In genomic region chr2:48529676-48530032, GRCh38 we compare ENCODE assay signal across 8 cellular contexts. TPM values are rescaled to one million over a fixed set of nuclear protein-coding genes. Genes with fewer than 3 reads are reported as not detected.
A peak's percentile ranks its signal among the peaks of the same experiment; 100 is the strongest.
DNase-seq lines count a peak whose midpoint lies in the region; ATAC-seq and TF ChIP-seq lines count a peak whose summit lies in the region.

No MANE protein-coding gene starts in this region.

- no peak for TF ChIP-seq CTCF in fibroblast of villous mesenchyme (IDR thresholded peaks at IDR 0.05; ENCODE audit: insufficient read depth, low read depth, low read length)

- H3K27me3 Mint-ChIP-seq in T-helper 2 cell treated with Interferon-gamma antibody and Interleukin-4, amounts not matched to agents 5 μg/mL and 100 μg/mL, for 36 hours (ENCODE audit: low read depth) = peaks cover 2% of the 10 kb centered on the region
- peaks cover 14% of the 10 kb centered on the region for H3K27me3 Mint-ChIP-seq in activated CD4-positive, alpha-beta T cell treated with anti-CD3 and anti-CD28 coated beads, Interleukin-2, amount 10 ng/mL, durations not matched to agents 7 days and 5 days

- POLR2A ChIA-PET in activated CD4-positive, alpha-beta T cell treated with anti-CD3 and anti-CD28 coated beads, Interleukin-2, amount 10 ng/mL, durations not matched to agents 7 days and 5 days (lab: Charles Lee) = no interaction called here

- no peak for DNase-seq in T-helper 2 cell treated with Interferon-gamma antibody and Interleukin-4, amounts not matched to agents 5 μg/mL and 100 μg/mL, for 36 hours (ENCODE audit: low spot score)
- DNase-seq in T-helper 2 cell = no peak
- no peak for DNase-seq in activated CD4-positive, alpha-beta T cell treated with anti-CD3 and anti-CD28 coated beads, Interleukin-2, amount 10 ng/mL, durations not matched to agents 7 days and 5 days
- DNase-seq in fibroblast of villous mesenchyme (ENCODE audit: low read depth) = no peak
- no peak for DNase-seq in skeletal muscle cell (ENCODE audit: low read depth)
- no peak for DNase-seq in OCI-M1 (lab: John Stamatoyannopoulos, UW)
- DNase-seq in nucleus accumbens (lab: John Stamatoyannopoulos, UW) = no peak

- CTCF ChIA-PET in activated CD4-positive, alpha-beta T cell treated with anti-CD3 and anti-CD28 coated beads, Interleukin-2, amount 10 ng/mL, durations not matched to agents 7 days and 5 days (lab: Charles Lee) = no interaction called here

- H3K9me3 Mint-ChIP-seq in T-helper 2 cell treated with Interferon-gamma antibody and Interleukin-4, amounts not matched to agents 5 μg/mL and 100 μg/mL, for 36 hours = no peaks in the 10 kb centered on the region
- no peaks in the 10 kb centered on the region for H3K9me3 Mint-ChIP-seq in activated CD4-positive, alpha-beta T cell treated with anti-CD3 and anti-CD28 coated beads, Interleukin-2, amount 10 ng/mL, durations not matched to agents 7 days and 5 days

- peak overlapping the region; percentile 78 for H3K4me3 ChIP-seq in fibroblast of villous mesenchyme (ENCODE audit: low read depth, low read length)
- H3K4me3 ChIP-seq in skeletal muscle cell (ENCODE audit: low read depth, low read length) = peak overlapping the region; percentile 73

- peak overlapping the region; percentile 70 for H3K27ac Mint-ChIP-seq in T-helper 2 cell treated with Interferon-gamma antibody and Interleukin-4, amounts not matched to agents 5 μg/mL and 100 μg/mL, for 36 hours
- peak overlapping the region; percentile 69 for H3K27ac Mint-ChIP-seq in activated CD4-positive, alpha-beta T cell treated with anti-CD3 and anti-CD28 coated beads, Interleukin-2, amount 10 ng/mL, durations not matched to agents 7 days and 5 days

- H3K4me1 Mint-ChIP-seq in T-helper 2 cell treated with Interferon-gamma antibody and Interleukin-4, amounts not matched to agents 5 μg/mL and 100 μg/mL, for 36 hours (ENCODE audit: low read depth) = peaks cover 5% of the 10 kb centered on the region
- peaks cover 16% of the 10 kb centered on the region for H3K4me1 Mint-ChIP-seq in activated CD4-positive, alpha-beta T cell treated with anti-CD3 and anti-CD28 coated beads, Interleukin-2, amount 10 ng/mL, durations not matched to agents 7 days and 5 days

- ATAC-seq in GM21825 (IDR thresholded peaks at IDR 0.05; ENCODE audit: unreplicated experiment) = no peak

- peaks cover 10% of the 10 kb centered on the region for H3K36me3 Mint-ChIP-seq in T-helper 2 cell treated with Interferon-gamma antibody and Interleukin-4, amounts not matched to agents 5 μg/mL and 100 μg/mL, for 36 hours (ENCODE audit: low read depth)
- peaks cover 6% of the 10 kb centered on the region for H3K36me3 Mint-ChIP-seq in activated CD4-positive, alpha-beta T cell treated with anti-CD3 and anti-CD28 coated beads, Interleukin-2, amount 10 ng/mL, durations not matched to agents 7 days and 5 days (ENCODE audit: low read depth)

- H3K4me3 Mint-ChIP-seq in T-helper 2 cell treated with Interferon-gamma antibody and Interleukin-4, amounts not matched to agents 5 μg/mL and 100 μg/mL, for 36 hours = peak overlapping the region; percentile 92
- H3K4me3 Mint-ChIP-seq in activated CD4-positive, alpha-beta T cell treated with anti-CD3 and anti-CD28 coated beads, Interleukin-2, amount 10 ng/mL, durations not matched to agents 7 days and 5 days = peak overlapping the region; percentile 79

RNA-seq across cellular contexts. Expression of gene STON1, which starts 0.3 kb away (rescaled TPM):
- total RNA-seq in activated CD4-positive, alpha-beta T cell treated with anti-CD3 and anti-CD28 coated beads, Interleukin-2, amount 10 ng/mL, durations not matched to agents 7 days and 5 days = 1 to 10 TPM; 1.9 to 2.1 TPM
- 15.5 and 25.0 TPM in 2 replicates for total RNA-seq in fibroblast of villous mesenchyme
